ENCODE assay signal across 21 cellular contexts in genomic region chr18:59159986-59160385, GRCh38. TPM values are rescaled to one million over a fixed set of nuclear protein-coding genes. Genes with fewer than 3 reads are reported as not detected.
DNase-seq lines count a peak whose midpoint lies in the region; TF ChIP-seq lines count a peak whose summit lies in the region.
"Had no signal": no experiment of that assay in that cellular context is flagged by ENCODE, and none has a peak within 500 bp of the region (broad histone marks: within the 10 kb centered on the region; RNA-seq: fewer than 3 reads in every experiment).

No MANE protein-coding gene starts in this region.

- no peak overlapping the region for H3K27ac Mint-ChIP-seq in neural progenitor cell
- H3K27ac Mint-ChIP-seq: H9, HFFc6 had no signal

- no peaks in the 10 kb centered on the region for H4K20me1 ChIP-seq in neural progenitor cell (ENCODE audit: low read depth)

- no peaks in the 10 kb centered on the region for H3K27me3 ChIP-seq in neural progenitor cell
- H3K27me3 ChIP-seq: Peyer's patch, SJCRH30 had no signal

- DNase-seq in NCI-H2107 treated with DMSO at 0.1 percent for 48 hours (lab: John Stamatoyannopoulos, UW; ENCODE audit: unreplicated experiment) (peak; percentile 53), NCI-H2107 (lab: John Stamatoyannopoulos, UW) (no peak), DMS53 (lab: John Stamatoyannopoulos, UW) (peak; percentile 87), NCI-H748 (lab: John Stamatoyannopoulos, UW; ENCODE audit: unreplicated experiment) (peak; percentile 67), neural progenitor cell (ENCODE audit: low spot score) (peak; percentile 23)
- no peak for DNase-seq in activated T-cell treated with anti-CD3 and anti-CD28 coated beads, Interleukin-2, amount 50 U/mL, for 48 hours
- DNase-seq in stimulated activated naive CD4-positive, alpha-beta T cell treated with Interleukin-2 at 50 U/mL for 16 hours (lab: John Stamatoyannopoulos, UW) = no peak
- DNase-seq: GM23248, H9, HFFc6, Kasumi-1, NCI-H1436, NCI-H187 treated with DMSO at 0.1 percent for 48 hours, Peyer's patch, SJCRH30, T-helper 1 cell had no signal

- H3K4me3 Mint-ChIP-seq in neural progenitor cell = no peak overlapping the region
- H3K4me3 Mint-ChIP-seq: H9, HFFc6 had no signal

- no peaks in the 10 kb centered on the region for H3K9me3 Mint-ChIP-seq in neural progenitor cell
- H3K9me3 Mint-ChIP-seq: H9, HFFc6 had no signal

- no peak overlapping the region for H3K4me2 ChIP-seq in neural progenitor cell

- H3K9me3 ChIP-seq in neural progenitor cell (ENCODE audit: low read depth) = no peaks in the 10 kb centered on the region
- H3K9me3 ChIP-seq: Peyer's patch, SJCRH30 had no signal

- H3K4me3 ChIP-seq in neural progenitor cell = no peak overlapping the region
- H3K4me3 ChIP-seq: GM23248, Peyer's patch, SJCRH30 had no signal

- no peaks in the 10 kb centered on the region for H3K36me3 ChIP-seq in neural progenitor cell
- H3K36me3 ChIP-seq: SJCRH30 had no signal

- no peaks in the 10 kb centered on the region for H3F3A ChIP-seq in neural progenitor cell (ENCODE audit: low read depth)

- peaks cover 20% of the 10 kb centered on the region for H3K4me1 Mint-ChIP-seq in neural progenitor cell
- H3K4me1 Mint-ChIP-seq: H9 had no signal

- no peak overlapping the region for H3K9ac ChIP-seq in neural progenitor cell
- H3K9ac ChIP-seq: GM23248 had no signal

- H3K4me1 ChIP-seq in neural progenitor cell = peaks cover 9% of the 10 kb centered on the region
- H3K4me1 ChIP-seq: Peyer's patch, SJCRH30 had no signal

- peaks cover 2% of the 10 kb centered on the region for H3K36me3 Mint-ChIP-seq in neural progenitor cell

- no peaks in the 10 kb centered on the region for H3K79me2 ChIP-seq in neural progenitor cell (ENCODE audit: low read depth)

- no peak overlapping the region for H2AFZ ChIP-seq in neural progenitor cell (replicated peaks)
- H2AFZ ChIP-seq: GM23248 had no signal

- no peak overlapping the region for H3K27ac ChIP-seq in neural progenitor cell
- H3K27ac ChIP-seq: C4-2B, GM23248, Peyer's patch, SJCRH30 had no signal

- peaks cover 5% of the 10 kb centered on the region for H3K27me3 Mint-ChIP-seq in neural progenitor cell (ENCODE audit: insufficient read depth, low read depth)

- no peak for TF ChIP-seq CTCF in neural progenitor cell (IDR thresholded peaks at IDR 0.05)

RNA-seq across cellular contexts. Expression of gene SEC11C, which starts 20.3 kb away (rescaled TPM):
- 26.7 and 53.4 TPM in 2 replicates for total RNA-seq in neural progenitor cell (ENCODE audit: low replicate concordance)

RNA-seq across cellular contexts. Expression of gene GRP, which starts 60.0 kb away (rescaled TPM):
- total RNA-seq in neural progenitor cell (ENCODE audit: low replicate concordance) = 2.1 TPM in 1 of 2 replicates, not detected in the other
- total RNA-seq: A172, G401, GM23248, H9, HFFc6, MCF 10A, OCI-LY7, Peyer's patch had no signal

Comparison
In these comparisons a context has a peak if more than half of its experiments do, and no peak if none do; other contexts are left out.
1. DNase-seq: peak in NCI-H2107 treated with DMSO at 0.1 percent for 48 hours (single experiment), DMS53 (single experiment), NCI-H748 (single experiment) and neural progenitor cell (single experiment); none in NCI-H2107 (single experiment), activated T-cell treated with anti-CD3 and anti-CD28 coated beads, Interleukin-2, amount 50 U/mL, for 48 hours (0 of 2) and stimulated activated naive CD4-positive, alpha-beta T cell treated with Interleukin-2 at 50 U/mL for 16 hours (single experiment).